Comparison of ENCODE assay signal across 8 cellular contexts in the genomic region with DNA sequence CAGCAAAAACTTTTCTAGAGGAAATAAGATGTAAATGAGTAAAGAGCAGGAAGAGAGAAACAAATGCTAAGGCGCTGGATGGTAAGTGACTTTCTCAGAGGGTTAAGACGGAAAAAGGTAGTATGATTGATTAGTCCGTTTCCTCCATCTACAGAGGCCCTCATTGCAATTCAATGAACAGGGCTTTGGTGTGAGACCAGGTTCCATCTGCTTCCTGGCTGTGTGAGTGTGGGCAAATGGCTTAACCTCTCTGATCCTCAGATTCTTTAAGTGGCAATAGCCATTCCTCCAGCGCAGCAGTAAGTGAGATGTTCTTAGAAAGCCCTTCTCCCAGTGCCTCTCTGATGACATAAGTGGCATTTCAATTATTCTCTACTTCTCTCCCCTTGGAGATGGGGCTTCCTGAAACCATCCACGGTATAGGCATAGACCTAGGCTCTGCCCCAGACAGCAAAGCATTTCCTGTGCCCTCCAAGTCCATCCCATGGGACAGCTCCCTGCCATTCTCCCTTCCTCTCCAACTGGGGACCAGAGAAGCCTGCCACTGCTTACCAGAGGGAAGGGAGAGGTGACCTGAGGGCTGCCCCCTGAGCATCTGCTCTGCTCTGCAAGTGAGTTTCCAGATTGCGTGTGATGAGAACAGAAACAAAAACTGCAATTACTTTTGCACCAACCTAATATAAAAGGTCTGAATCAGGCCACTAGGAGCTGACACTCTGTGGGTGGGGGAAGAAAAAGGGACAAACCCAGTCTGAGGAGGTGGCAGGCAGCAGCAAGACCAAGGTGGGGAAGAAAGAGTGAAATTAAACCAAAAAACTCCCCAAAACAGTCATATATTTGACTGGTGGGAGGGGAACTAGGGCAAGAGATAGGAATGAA.
DNase-seq lines count a peak whose midpoint lies in the region; ATAC-seq lines count a peak whose summit lies in the region.

No MANE protein-coding gene starts in this region.

- H3K36me3 Mint-ChIP-seq in stimulated activated effector memory CD8-positive, alpha-beta T cell treated with anti-CD3 and anti-CD28 coated beads, Interleukin-12 subunit alpha, Interleukin-12 subunit beta, amount 100 ng/mL, for 72 hours = no peaks in the 10 kb centered on the region

- DNase-seq in activated CD8-positive, alpha-beta memory T cell treated with anti-CD3 and anti-CD28 coated beads for 24 hours = peak; percentile 81
- no peak for DNase-seq in activated CD8-positive, alpha-beta memory T cell treated with anti-CD3 and anti-CD28 coated beads, Interleukin-2, amount 50 U/mL, for 4 hours
- peak in 1 of 2 donors; percentile 68 for DNase-seq in stimulated activated effector memory CD8-positive, alpha-beta T cell treated with anti-CD3 and anti-CD28 coated beads, Interleukin-12 subunit alpha, Interleukin-12 subunit beta, amount 100 ng/mL, for 72 hours (ENCODE audit: low spot score in 2 of 2)
- DNase-seq in NCI-H1930 (lab: John Stamatoyannopoulos, UW) = no peak
- DNase-seq in RKO (ENCODE audit: low spot score) = no peak
- no peak for DNase-seq in CD1c-positive myeloid dendritic cell (ENCODE audit: extremely low spot score)

- peaks cover 56% of the 10 kb centered on the region for H3K4me1 Mint-ChIP-seq in stimulated activated effector memory CD8-positive, alpha-beta T cell treated with anti-CD3 and anti-CD28 coated beads, Interleukin-12 subunit alpha, Interleukin-12 subunit beta, amount 100 ng/mL, for 72 hours

- peak overlapping the region; percentile 60 for H3K4me3 Mint-ChIP-seq in stimulated activated effector memory CD8-positive, alpha-beta T cell treated with anti-CD3 and anti-CD28 coated beads, Interleukin-12 subunit alpha, Interleukin-12 subunit beta, amount 100 ng/mL, for 72 hours

- no peaks in the 10 kb centered on the region for H3K9me3 Mint-ChIP-seq in stimulated activated effector memory CD8-positive, alpha-beta T cell treated with anti-CD3 and anti-CD28 coated beads, Interleukin-12 subunit alpha, Interleukin-12 subunit beta, amount 100 ng/mL, for 72 hours

- peak overlapping the region; percentile 74 for H3K27ac Mint-ChIP-seq in stimulated activated effector memory CD8-positive, alpha-beta T cell treated with anti-CD3 and anti-CD28 coated beads, Interleukin-12 subunit alpha, Interleukin-12 subunit beta, amount 100 ng/mL, for 72 hours

- peak; percentile 73 for ATAC-seq in HG02798 (IDR thresholded peaks at IDR 0.05; ENCODE audit: poor library complexity, unreplicated experiment)
- ATAC-seq in activated CD4-positive, CD25-positive, alpha-beta regulatory T cell treated with anti-CD3 and anti-CD28 coated beads, Interleukin-2, amount 50 U/mL, for 24 hours = peak; percentile 83 to 85
- peak; percentile 91 for ATAC-seq in stimulated activated effector memory CD8-positive, alpha-beta T cell treated with anti-CD3 and anti-CD28 coated beads, Interleukin-12 subunit alpha, Interleukin-12 subunit beta, amount 100 ng/mL, for 72 hours
